ENCODE assay signal across 8 cellular contexts in the genomic region with DNA sequence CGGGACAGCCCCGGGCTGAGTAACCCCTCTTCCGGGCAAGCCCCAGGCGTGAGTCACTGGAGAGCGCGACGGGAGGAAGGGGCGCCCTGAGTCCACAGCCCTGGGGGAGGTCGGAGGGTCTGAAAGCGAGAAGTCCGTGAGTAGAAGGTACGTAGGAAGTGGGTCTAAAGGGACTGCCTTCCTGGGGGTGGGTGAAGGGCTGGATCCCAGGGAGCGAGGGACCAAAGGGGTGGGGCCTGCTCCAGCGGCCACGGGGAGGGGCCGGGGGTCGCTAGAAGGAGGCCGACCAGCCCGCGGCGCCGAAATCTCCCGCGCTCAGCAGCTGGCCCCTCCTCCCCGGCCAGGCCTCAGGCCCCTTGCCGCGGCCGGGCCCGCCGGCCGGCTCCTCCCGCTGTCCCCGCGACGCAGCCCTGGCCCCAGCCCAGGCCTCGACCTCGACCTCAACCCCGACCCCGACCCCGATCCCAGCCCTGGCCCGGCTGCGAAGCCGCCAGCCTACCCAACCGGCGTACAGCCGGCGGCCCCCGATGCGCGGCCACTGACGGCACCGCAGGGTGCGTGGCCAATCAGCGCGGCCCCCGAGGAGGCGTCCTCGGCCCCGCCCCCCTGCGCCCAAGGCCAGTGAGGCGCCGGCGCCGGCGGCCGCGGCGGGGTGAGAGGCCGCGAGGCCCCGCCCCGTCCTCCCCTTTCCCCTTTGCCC. TPM values are rescaled to one million over a fixed set of nuclear protein-coding genes. Genes with fewer than 3 reads are reported as not detected.
DNase-seq lines count a peak whose midpoint lies in the region; ATAC-seq and TF ChIP-seq lines count a peak whose summit lies in the region.

No MANE protein-coding gene starts in this region.

- H3K27ac ChIP-seq in CD4-positive, alpha-beta memory T cell (ENCODE audit: low read depth, low read length), result peak overlapping the region; percentile 77
- peak overlapping the region; percentile 80 for H3K27ac ChIP-seq in duodenal mucosa (ENCODE audit: low read depth, low read length)

- H3K9me3 Mint-ChIP-seq in CD4-positive, alpha-beta memory T cell, result no peaks in the 10 kb centered on the region
- H3K9me3 Mint-ChIP-seq in activated CD4-positive, alpha-beta memory T cell treated with anti-CD3 and anti-CD28 coated beads for 36 hours, result no peaks in the 10 kb centered on the region

- H3K4me1 Mint-ChIP-seq in CD4-positive, alpha-beta memory T cell, result peaks cover 20 to 37% (median 29%) of the 10 kb centered on the region in 4 donors
- peaks cover 31% of the 10 kb centered on the region for H3K4me1 Mint-ChIP-seq in activated CD4-positive, alpha-beta memory T cell treated with anti-CD3 and anti-CD28 coated beads for 36 hours (ENCODE audit: low read depth)

- intact Hi-C loops in CD4-positive, alpha-beta memory T cell (cut with micrococcal nuclease), result loop anchor here (1.0 to 5.0 kb wide), 2 partner anchors 543 to 754 kb away; a partner anchor contains a TSS
- intact Hi-C loops in activated CD4-positive, alpha-beta memory T cell treated with anti-CD3 and anti-CD28 coated beads for 36 hours (cut with micrococcal nuclease), result loop anchor here (1.0 to 10.0 kb wide), 7 partner anchors 23 to 719 kb away; a partner anchor contains a TSS
- intact Hi-C loops in lower leg skin (cut with DNase I; ENCODE audit: low total_unique reads), result no loop called here

- peaks cover 0 to 9% of the 10 kb centered on the region in 2 donors for H3K36me3 Mint-ChIP-seq in CD4-positive, alpha-beta memory T cell
- peaks cover 5% of the 10 kb centered on the region for H3K36me3 Mint-ChIP-seq in activated CD4-positive, alpha-beta memory T cell treated with anti-CD3 and anti-CD28 coated beads for 36 hours

- WGBS in lower leg skin, 2 donors, result 0% methylated on average over 11 to 37 of the region's 72 CpGs

- H3K4me3 Mint-ChIP-seq in CD4-positive, alpha-beta memory T cell, result peak overlapping the region; percentile 90 to 97 (median 94)
- peak overlapping the region; percentile 86 for H3K4me3 Mint-ChIP-seq in activated CD4-positive, alpha-beta memory T cell treated with anti-CD3 and anti-CD28 coated beads for 36 hours

- ATAC-seq in GM19438 (IDR thresholded peaks at IDR 0.05; ENCODE audit: low read depth, unreplicated experiment), result peak; percentile 78
- ATAC-seq in HG03558 (IDR thresholded peaks at IDR 0.05; ENCODE audit: extremely low read depth, unreplicated experiment), result peak; percentile 83

- no peak for TF ChIP-seq POLR2A in lower leg skin (IDR thresholded peaks at IDR 0.05)

- no peaks in the 10 kb centered on the region for H3K9me3 ChIP-seq in CD4-positive, alpha-beta memory T cell (ENCODE audit: control insufficient read depth in 1 of 2, low read length in 2 of 2)
- no peaks in the 10 kb centered on the region for H3K9me3 ChIP-seq in duodenal mucosa (ENCODE audit: control insufficient read depth in 1 of 2, low read length in 2 of 2)

- peak overlapping the region; percentile 51 to 79 for H3K9ac ChIP-seq in duodenal mucosa (ENCODE audit: low read depth in 1 of 2, low read length in 2 of 2)

- TF ChIP-seq CTCF in lower leg skin (IDR thresholded peaks at IDR 0.05), result no peak

- no peaks in the 10 kb centered on the region for H3K27me3 Mint-ChIP-seq in CD4-positive, alpha-beta memory T cell
- no peaks in the 10 kb centered on the region for H3K27me3 Mint-ChIP-seq in activated CD4-positive, alpha-beta memory T cell treated with anti-CD3 and anti-CD28 coated beads for 36 hours

- H3K27ac Mint-ChIP-seq in CD4-positive, alpha-beta memory T cell, result peak overlapping the region; percentile 88 to 96 (median 93)
- H3K27ac Mint-ChIP-seq in activated CD4-positive, alpha-beta memory T cell treated with anti-CD3 and anti-CD28 coated beads for 36 hours, result peak overlapping the region; percentile 95

- peak in 3 of 5 donors; percentile 85 to 89 (median 87) for DNase-seq in CD4-positive, alpha-beta memory T cell
- DNase-seq in NCI-H774 (lab: John Stamatoyannopoulos, UW) (peak; percentile 93), lower leg skin (ENCODE audit: low spot score in 2 of 2) (peak; percentile 79 to 97)
- DNase-seq in activated CD4-positive, alpha-beta memory T cell treated with anti-CD3 and anti-CD28 coated beads for 36 hours, result peak; percentile 91
- peak; percentile 52 to 94 for DNase-seq in stimulated activated CD4-positive, alpha-beta T cell treated with anti-CD3 and anti-CD28 coated beads, Interleukin-4, amount 100 ng/mL, for 4 hours

- CTCF ChIA-PET in CD4-positive, alpha-beta memory T cell (lab: Charles Lee; ENCODE audit: partially characterized antibody), result no interaction called here
- CTCF ChIA-PET in activated CD4-positive, alpha-beta memory T cell treated with anti-CD3 and anti-CD28 coated beads for 36 hours (lab: Charles Lee), result no interaction called here

- peaks cover 26% of the 10 kb centered on the region for H3K4me1 ChIP-seq in CD4-positive, alpha-beta memory T cell (ENCODE audit: insufficient read depth, low read length)
- peaks cover 10 to 22% of the 10 kb centered on the region in 2 donors for H3K4me1 ChIP-seq in duodenal mucosa (ENCODE audit: control insufficient read depth in 1 of 2, insufficient read depth in 2 of 2, low read length in 2 of 2)

- H3K36me3 ChIP-seq in CD4-positive, alpha-beta memory T cell (ENCODE audit: insufficient read depth, low read length), result no peaks in the 10 kb centered on the region
- no peaks in the 10 kb centered on the region for H3K36me3 ChIP-seq in duodenal mucosa (ENCODE audit: control insufficient read depth in 1 of 2, insufficient read depth in 2 of 2, low read length in 2 of 2)

- POLR2A ChIA-PET in CD4-positive, alpha-beta memory T cell (lab: Charles Lee; ENCODE audit: partially characterized antibody), result interaction anchor here (0.6 to 0.7 kb wide), 2 partner anchors 543 to 752 kb away, joined by 3 to 8 read pairs; a partner anchor contains a TSS
- POLR2A ChIA-PET in activated CD4-positive, alpha-beta memory T cell treated with anti-CD3 and anti-CD28 coated beads for 36 hours (lab: Charles Lee), result no interaction called here

- H3K27me3 ChIP-seq in CD4-positive, alpha-beta memory T cell (ENCODE audit: insufficient read depth, low read length), result no peaks in the 10 kb centered on the region
- H3K27me3 ChIP-seq in duodenal mucosa (ENCODE audit: control insufficient read depth in 1 of 2, insufficient read depth in 2 of 2, low read length in 2 of 2), result no peaks in the 10 kb centered on the region

- H3K4me3 ChIP-seq in CD4-positive, alpha-beta memory T cell (ENCODE audit: low read length in 2 of 2), result peak overlapping the region; percentile 38 to 75
- H3K4me3 ChIP-seq in duodenal mucosa (ENCODE audit: low read depth in 1 of 2, low read length in 2 of 2), result peak overlapping the region; percentile 73 to 90
- H3K4me3 ChIP-seq in lower leg skin (ENCODE audit: low read depth, poor library complexity, severe bottlenecking), result peak overlapping the region; percentile 55

RNA-seq across cellular contexts. Expression of a gene that starts 22.5 kb away (rescaled TPM):
- total RNA-seq in CD4-positive, alpha-beta memory T cell, result 10 to 100 TPM; 77.6 to 78.7 TPM
- polyA plus RNA-seq in CD4-positive, alpha-beta memory T cell, result 10 to 100 TPM; 32.8 to 38.9 TPM
- 100 to 1,000 TPM; 201 to 214 TPM for total RNA-seq in activated CD4-positive, alpha-beta memory T cell treated with anti-CD3 and anti-CD28 coated beads for 36 hours
- 10 to 100 TPM; 52.5 to 89.5 (median 75.0) TPM for total RNA-seq in lower leg skin

Comparison
In these comparisons a context has a peak if more than half of its experiments do, and no peak if none do; other contexts are left out.
1. Peak in every context shown above with its lines: DNase-seq, ATAC-seq, H3K4me3 ChIP-seq and H3K27ac ChIP-seq.